In genomic region chr17:68324114-68324513, GRCh38 we compare ENCODE assay signal across 22 cellular contexts. TPM values are rescaled to one million over a fixed set of nuclear protein-coding genes. Genes with fewer than 3 reads are reported as not detected.
"Had no signal": no experiment of that assay in that cellular context is flagged by ENCODE, and none has a peak within 500 bp of the region (broad histone marks: within the 10 kb centered on the region; RNA-seq: fewer than 3 reads in every experiment).

No MANE protein-coding gene starts in this region.

- ATAC-seq: activated CD4-positive, alpha-beta T cell treated with anti-CD3 and anti-CD28 coated beads for 36 hours; activated naive CD4-positive, alpha-beta T cell treated with anti-CD3 and anti-CD28 coated beads, Interleukin-2, amount 50 U/mL, for 72 hours; activated T-cell treated with anti-CD3 and anti-CD28 coated beads, Interleukin-2, amount 50 U/mL, for 72 hours; left lung; naive thymus-derived CD4-positive, alpha-beta T cell; upper lobe of right lung had no signal

- FAIRE-seq: kidney had no signal

- H3K4me3 Mint-ChIP-seq: activated B cell treated with CpG ODN at 0.5 μM for 24 hours; activated CD4-positive, alpha-beta T cell treated with anti-CD3 and anti-CD28 coated beads for 36 hours; activated T-cell treated with anti-CD3 and anti-CD28 coated beads, Interleukin-2, amount 50 U/mL, for 72 hours; neural crest cell had no signal

- H3K27ac ChIP-seq: coronary artery, left lung, sigmoid colon, upper lobe of right lung had no signal

- H3K9me3 Mint-ChIP-seq: activated B cell treated with CpG ODN at 0.5 μM for 24 hours; activated naive CD4-positive, alpha-beta T cell treated with anti-CD3 and anti-CD28 coated beads, Interleukin-2, amount 50 U/mL, for 72 hours; activated T-cell treated with anti-CD3 and anti-CD28 coated beads, Interleukin-2, amount 50 U/mL, for 72 hours; naive thymus-derived CD4-positive, alpha-beta T cell; neural crest cell had no signal

- H3K4me1 ChIP-seq: sigmoid colon, upper lobe of right lung had no signal

- DNase-seq: activated B cell treated with CpG ODN at 0.5 μM for 24 hours; activated CD4-positive, alpha-beta T cell treated with anti-CD3 and anti-CD28 coated beads for 36 hours; activated CD4-positive, alpha-beta T cell treated with anti-CD3 and anti-CD28 coated beads, Interleukin-2, amount 50 U/mL, for 48 hours; activated gamma-delta T cell; activated T-cell treated with anti-CD3 and anti-CD28 coated beads, Interleukin-2, amount 50 U/mL, for 72 hours; cerebellar nuclear complex; kidney; left lung; naive thymus-derived CD4-positive, alpha-beta T cell; occipital lobe; sigmoid colon; spleen; stimulated activated CD4-positive, alpha-beta T cell treated with anti-CD3 and anti-CD28 coated beads, Interleukin-4, amount 100 ng/mL, for 1 hour; stimulated activated naive CD4-positive, alpha-beta T cell; T-helper 1 cell; T1000; upper lobe of right lung had no signal

- H3K36me3 ChIP-seq: left lung, sigmoid colon, spleen, upper lobe of right lung had no signal

- H3K27ac Mint-ChIP-seq: activated B cell treated with CpG ODN at 0.5 μM for 24 hours; activated CD4-positive, alpha-beta T cell treated with anti-CD3 and anti-CD28 coated beads for 36 hours; activated naive CD4-positive, alpha-beta T cell treated with anti-CD3 and anti-CD28 coated beads, Interleukin-2, amount 50 U/mL, for 72 hours; activated T-cell treated with anti-CD3 and anti-CD28 coated beads, Interleukin-2, amount 50 U/mL, for 72 hours had no signal

- H3K4me3 ChIP-seq: coronary artery, left lung, lung, sigmoid colon, spleen, upper lobe of right lung had no signal

- H3K27me3 ChIP-seq: left lung, sigmoid colon, spleen, upper lobe of right lung had no signal

- H3K27me3 Mint-ChIP-seq: activated CD4-positive, alpha-beta T cell treated with anti-CD3 and anti-CD28 coated beads for 36 hours; naive thymus-derived CD4-positive, alpha-beta T cell had no signal

- H3K9me3 ChIP-seq: left lung, sigmoid colon, spleen, upper lobe of right lung had no signal

- H3K36me3 Mint-ChIP-seq: activated naive CD4-positive, alpha-beta T cell treated with anti-CD3 and anti-CD28 coated beads, Interleukin-2, amount 50 U/mL, for 72 hours had no signal

RNA-seq across cellular contexts. Expression of gene SLC16A6, which starts 33.2 kb away (rescaled TPM):
- total RNA-seq: epithelial cell of proximal tubule had no signal
